Comparison of ENCODE assay signal across 1 cellular context in the genomic region with DNA sequence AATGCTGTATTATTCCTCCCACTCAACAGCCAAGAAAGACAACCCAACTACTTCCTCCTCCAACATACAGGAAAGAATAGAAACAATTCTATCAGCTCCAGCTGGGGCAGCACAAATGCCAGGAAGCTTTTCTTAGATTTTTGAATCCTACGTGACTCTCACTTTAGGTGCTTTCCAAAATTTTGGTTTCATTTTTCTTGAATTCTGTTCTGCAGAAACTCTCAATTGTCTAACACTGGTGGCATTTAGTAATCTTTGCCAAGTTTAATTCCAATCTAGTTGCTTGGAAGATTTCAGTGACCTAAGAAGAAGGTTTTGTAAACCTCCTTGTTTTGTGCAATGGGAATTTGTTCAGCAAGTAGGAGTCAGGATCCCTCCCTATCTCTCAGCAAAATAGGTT.
TF ChIP-seq lines count a peak whose summit lies in the region.

No MANE protein-coding gene starts in this region.

TF ChIP-seq in H1, 55 proteins besides CTCF, POLR2A, EP300 and RAD21 (continued from another document):
- TF ChIP-seq, protein P1, sequence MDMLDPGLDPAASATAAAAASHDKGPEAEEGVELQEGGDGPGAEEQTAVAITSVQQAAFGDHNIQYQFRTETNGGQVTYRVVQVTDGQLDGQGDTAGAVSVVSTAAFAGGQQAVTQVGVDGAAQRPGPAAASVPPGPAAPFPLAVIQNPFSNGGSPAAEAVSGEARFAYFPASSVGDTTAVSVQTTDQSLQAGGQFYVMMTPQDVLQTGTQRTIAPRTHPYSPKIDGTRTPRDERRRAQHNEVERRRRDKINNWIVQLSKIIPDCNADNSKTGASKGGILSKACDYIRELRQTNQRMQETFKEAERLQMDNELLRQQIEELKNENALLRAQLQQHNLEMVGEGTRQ (IDR thresholded peaks at IDR 0.05; ENCODE audit: low read length), result no peak
- TF ChIP-seq RFX5 (IDR thresholded peaks at IDR 0.05; ENCODE audit: borderline replicate concordance, low read depth, low read length) (no peak), SUZ12 (IDR thresholded peaks at IDR 0.05; ENCODE audit: low read length) (no peak)
